8 cellular contexts compared by ENCODE assay signal in genomic region chrX:136130931-136131843, GRCh38. TPM values are rescaled to one million over a fixed set of nuclear protein-coding genes. Genes with fewer than 3 reads are reported as not detected.
A peak's percentile ranks its signal among the peaks of the same experiment; 100 is the strongest.
DNase-seq lines count a peak whose midpoint lies in the region; ATAC-seq, FAIRE-seq and TF ChIP-seq lines count a peak whose summit lies in the region.
"Had no signal": no experiment of that assay in that cellular context is flagged by ENCODE, and none has a peak within 500 bp of the region (broad histone marks: within the 10 kb centered on the region; RNA-seq: fewer than 3 reads in every experiment).

No MANE protein-coding gene starts in this region.

- peak; percentile 23 for FAIRE-seq in K562 (lab: Jason Lieb, UNC)

- peak; percentile 75 for TF ChIP-seq EP300 in K562 (IDR thresholded peaks at IDR 0.05; ENCODE audit: low read length)

- no peaks in the 10 kb centered on the region for H3K79me2 ChIP-seq in GM23248 (ENCODE audit: insufficient read depth)
- no peaks in the 10 kb centered on the region for H3K79me2 ChIP-seq in PC-3 (ENCODE audit: low read length)
- H3K79me2 ChIP-seq in K562 (ENCODE audit: control insufficient read depth, insufficient read depth, low read length), result no peaks in the 10 kb centered on the region

- no peaks in the 10 kb centered on the region for H4K20me1 ChIP-seq in GM23248 (ENCODE audit: insufficient read depth)
- H4K20me1 ChIP-seq in PC-3 (ENCODE audit: low read length), result no peaks in the 10 kb centered on the region
- H4K20me1 ChIP-seq in K562 (replicated peaks; ENCODE audit: control insufficient read depth, insufficient read depth, low read length), result no peaks in the 10 kb centered on the region

- DNase-seq in GM23248 (peak; percentile 75), PC-3 (peak; percentile 94), K562 (ENCODE audit: extremely low read depth in 1 of 4, low spot score in 3 of 4) (peak in 1 of 4 experiments; percentile 11), COLO668 (lab: John Stamatoyannopoulos, UW; ENCODE audit: unreplicated experiment) (no peak), NCI-H510A (lab: John Stamatoyannopoulos, UW) (no peak), Caco-2 (no peak)
- DNase-seq: immature natural killer cell had no signal

- no peak for TF ChIP-seq CTCF in PC-3 (conservative IDR thresholded peaks at IDR 0.05; ENCODE audit: low read depth, low read length)
- no peak for TF ChIP-seq CTCF in K562 (IDR thresholded peaks at IDR 0.05 in 2 of 3, conservative IDR thresholded peaks at IDR 0.05 in 1 of 3; ENCODE audit: insufficient read depth in 2 of 3, low read depth in 1 of 3, low read length in 3 of 3)
- TF ChIP-seq CTCF in Caco-2 (IDR thresholded peaks at IDR 0.05; ENCODE audit: insufficient read depth in 1 of 2, low read depth in 1 of 2, low read length in 1 of 2, severe bottlenecking in 1 of 2, unreplicated experiment in 1 of 2), result no peak

- H3K4me1 Mint-ChIP-seq in Caco-2 (ENCODE audit: low read depth, unreplicated experiment), result no peaks in the 10 kb centered on the region
- H3K4me1 Mint-ChIP-seq: immature natural killer cell had no signal

- H3K27me3 Mint-ChIP-seq in Caco-2 (ENCODE audit: insufficient read depth, unreplicated experiment), result no peaks in the 10 kb centered on the region

- POLR2A ChIA-PET in PC-3 (lab: Charles Lee; ENCODE audit: unreplicated experiment) (no interaction called here), K562 (lab: Yijun Ruan, JAX) (interaction anchor here (1.3 kb wide), 1 partner anchor 23 kb away, joined by 3 read pairs; no protein-coding TSS in a partner anchor), Caco-2 (lab: Charles Lee) (no interaction called here)

- H3K4me3 ChIP-seq in GM23248, result no peak overlapping the region
- H3K4me3 ChIP-seq in PC-3 (ENCODE audit: low read length), result no peak overlapping the region
- H3K4me3 ChIP-seq in K562, result no peak overlapping the region
- no peak overlapping the region for H3K4me3 ChIP-seq in rectal smooth muscle tissue (ENCODE audit: low read length)
- H3K4me3 ChIP-seq in Caco-2 (ENCODE audit: low read depth, low read length), result no peak overlapping the region

- H3K9me2 ChIP-seq in GM23248 (ENCODE audit: insufficient read depth), result no peaks in the 10 kb centered on the region
- no peaks in the 10 kb centered on the region for H3K9me2 ChIP-seq in PC-3 (replicated peaks; ENCODE audit: low read length)

- H3K4me1 ChIP-seq in GM23248 (ENCODE audit: insufficient read depth) (peaks cover 11% of the 10 kb centered on the region), PC-3 (ENCODE audit: insufficient read depth, low read length) (peaks cover 13% of the 10 kb centered on the region; the same call in 1 of the 2 replicates), K562 (replicated peaks in 1 of 2; ENCODE audit: control insufficient read depth in 2 of 2, insufficient read depth in 2 of 2, low read length in 2 of 2) (no peaks in the 10 kb centered on the region; a peak in 2 of 5 replicates), rectal smooth muscle tissue (ENCODE audit: control insufficient read depth, insufficient read depth, low read length) (peaks cover 3% of the 10 kb centered on the region), Caco-2 (no peaks in the 10 kb centered on the region)

- no peaks in the 10 kb centered on the region for H3K36me3 ChIP-seq in GM23248 (ENCODE audit: low read depth)
- H3K36me3 ChIP-seq in PC-3 (ENCODE audit: low read depth, low read length), result no peaks in the 10 kb centered on the region; the same call in 1 of the 2 replicates
- H3K36me3 ChIP-seq in K562 (ENCODE audit: control insufficient read depth, insufficient read depth, low read length), result no peaks in the 10 kb centered on the region
- no peaks in the 10 kb centered on the region for H3K36me3 ChIP-seq in rectal smooth muscle tissue (ENCODE audit: control insufficient read depth, insufficient read depth, low read length)
- H3K36me3 ChIP-seq in Caco-2 (ENCODE audit: control insufficient read depth, insufficient read depth, low read length), result no peaks in the 10 kb centered on the region

- peak overlapping the region; percentile 62 for H3K27ac ChIP-seq in GM23248
- peak overlapping the region; percentile 94 for H3K27ac ChIP-seq in PC-3 (ENCODE audit: low read length)
- no peak overlapping the region for H3K27ac ChIP-seq in K562 (ENCODE audit: extremely low read depth, low read depth, low read length)
- H3K27ac ChIP-seq in rectal smooth muscle tissue (ENCODE audit: low read depth, low read length), result peak overlapping the region; percentile 28

- no peak; a peak in 1 of 4 replicates for TF ChIP-seq RAD21 in K562 (CRISPR knock-in tag; conservative IDR thresholded peaks at IDR 0.05 in 1 of 2, IDR thresholded peaks at IDR 0.05 in 1 of 2)

- H3K36me3 Mint-ChIP-seq in Caco-2 (ENCODE audit: insufficient read depth, unreplicated experiment), result no peaks in the 10 kb centered on the region
- H3K36me3 Mint-ChIP-seq: immature natural killer cell had no signal

- H3K27me3 ChIP-seq in GM23248 (replicated peaks; ENCODE audit: insufficient read depth) (no peaks in the 10 kb centered on the region), PC-3 (ENCODE audit: low read length) (no peaks in the 10 kb centered on the region), K562 (ENCODE audit: control insufficient read depth in 2 of 2, insufficient read depth in 2 of 2, low read length in 2 of 2) (no peaks in the 10 kb centered on the region), rectal smooth muscle tissue (ENCODE audit: control insufficient read depth, insufficient read depth, low read length) (no peaks in the 10 kb centered on the region), Caco-2 (replicated peaks; ENCODE audit: control insufficient read depth, insufficient read depth, low read length) (no peaks in the 10 kb centered on the region)

- H2AFZ ChIP-seq in GM23248 (no peak overlapping the region), PC-3 (ENCODE audit: low read length) (no peak overlapping the region), K562 (ENCODE audit: low read depth, low read length) (no peak overlapping the region)

- H3F3A ChIP-seq in GM23248 (ENCODE audit: insufficient read depth) (peaks cover 11% of the 10 kb centered on the region; the same call in 1 of the 2 replicates), PC-3 (ENCODE audit: low read length, unreplicated experiment) (no peaks in the 10 kb centered on the region)

- H3K4me2 ChIP-seq in GM23248 (ENCODE audit: unreplicated experiment) (no peak overlapping the region), PC-3 (ENCODE audit: low read length) (peak overlapping the region; percentile 33; the same call in 1 of the 2 replicates), K562 (ENCODE audit: insufficient read depth, low read length) (no peak overlapping the region)

- CTCF ChIA-PET in PC-3 (lab: Charles Lee) (interaction anchor here (0.6 to 1.8 kb wide), 4 partner anchors 29 to 284 kb away, joined by 3 to 9 read pairs (median 4); no protein-coding TSS in a partner anchor), K562 (lab: Yijun Ruan, JAX; ENCODE audit: low intra/inter-chr PET ratio) (no interaction called here), Caco-2 (lab: Charles Lee) (no interaction called here)

- intact Hi-C loops in PC-3 (cut with micrococcal nuclease) (loop anchor here (1.0 kb wide), 1 partner anchor 84 kb away; no protein-coding TSS in a partner anchor), K562 (cut with micrococcal nuclease) (no loop called here), Caco-2 (cut with micrococcal nuclease; ENCODE audit: unreplicated experiment) (no loop called here)

- WGBS in GM23248 (ENCODE audit: low coverage in 1 of 2, low lambda C conversion rate in 2 of 2, missing lambda C conversion rate in 2 of 2), 2 experiments, result 62 to 65% methylated on average over 5 to 6 of the region's 6 CpGs
- 21% methylated on average over 3 of the region's 6 CpGs for WGBS in K562 (ENCODE audit: insufficient coverage, low coverage, missing lambda C conversion rate)

- H3K9ac ChIP-seq in GM23248, result no peak overlapping the region
- peak overlapping the region; percentile 54 for H3K9ac ChIP-seq in PC-3 (ENCODE audit: low read length)
- H3K9ac ChIP-seq in K562 (ENCODE audit: insufficient read depth in 1 of 2, low read depth in 2 of 2, low read length in 2 of 2), result no peak overlapping the region
- H3K9ac ChIP-seq in rectal smooth muscle tissue (ENCODE audit: low read length), result no peak overlapping the region

- no peak for TF ChIP-seq POLR2A in K562 (conservative IDR thresholded peaks at IDR 0.05)

- no peak overlapping the region for H3K27ac Mint-ChIP-seq in Caco-2 (ENCODE audit: unreplicated experiment)
- H3K27ac Mint-ChIP-seq: immature natural killer cell had no signal

- peak; percentile 92 for ATAC-seq in PC-3
- ATAC-seq in K562, result peak; percentile 86

- in situ Hi-C loops in GM23248 (cut with MboI) (no loop called here), K562 (cut with MboI) (no loop called here)

- BruUV-seq in PC-3 (replicated peaks; lab: Mats Ljungman, UMichigan) (TSS peak; percentile 91), K562 (replicated peaks; lab: Mats Ljungman, UMichigan) (no TSS peak), Caco-2 (replicated peaks; lab: Mats Ljungman, UMichigan) (no TSS peak)

- H3K9me1 ChIP-seq in K562 (ENCODE audit: control insufficient read depth, insufficient read depth, low read length), result no peaks in the 10 kb centered on the region

- H3K9me3 Mint-ChIP-seq in Caco-2 (ENCODE audit: unreplicated experiment), result no peaks in the 10 kb centered on the region
- H3K9me3 Mint-ChIP-seq: immature natural killer cell had no signal

- no peak overlapping the region for H3K4me3 Mint-ChIP-seq in Caco-2 (ENCODE audit: unreplicated experiment)
- H3K4me3 Mint-ChIP-seq: immature natural killer cell had no signal

- H3K9me3 ChIP-seq in GM23248 (ENCODE audit: low read depth), result no peaks in the 10 kb centered on the region
- H3K9me3 ChIP-seq in PC-3 (ENCODE audit: low read length), result no peaks in the 10 kb centered on the region
- no peaks in the 10 kb centered on the region for H3K9me3 ChIP-seq in K562 (replicated peaks; ENCODE audit: control insufficient read depth, insufficient read depth, low read depth, low read length)
- no peaks in the 10 kb centered on the region for H3K9me3 ChIP-seq in Caco-2

RNA-seq across cellular contexts. Expression of gene FHL1, which starts 16.1 kb away (rescaled TPM):
- total RNA-seq in GM23248 (2014; rRNA removed; shearing (Covaris generic)), result 57.5 and 63.2 TPM in 2 replicates
- polyA plus RNA-seq in GM23248 (2016; fragmentation: Nextera tagmentation; extraction: Ambion mirVana) (55.1 and 55.8 TPM in 2 replicates), K562 (2011; rRNA removed) (0.24 and 3.0 TPM in 2 replicates), K562 (2014; fragmentation: Illumina TruSeq; extraction: Trizol) (0.12 and 0.25 TPM in 2 replicates), K562 (2014; fragmentation: Nextera tagmentation; extraction: Ambion mirVana) (under 1 TPM; 0.03 to 0.08 TPM), K562 (2014; rRNA removed) (0.05 and 0.13 TPM in 2 replicates)
- total RNA-seq in PC-3 (2014; rRNA removed) (42.4 and 51.8 TPM in 2 replicates), K562 (2014; rRNA removed) (0.29 and 1.1 TPM in 2 replicates), K562 (2014; rRNA removed; fragmentation: Illumina TruSeq; extraction: Trizol) (0.10 and 0.11 TPM in 2 replicates), K562 (2015; rRNA removed; fragmentation: Illumina TruSeq; extraction: Trizol) (0.08 TPM in 1 of 2 replicates, not detected in the other), K562 (2021) (0.27 and 0.76 TPM in 2 replicates), Caco-2 (2022) (0.16 TPM in 1 of 2 replicates, not detected in the other)
- total RNA-seq in K562 (2011; cell fraction: chromatin; rRNA removed; ENCODE audit: low replicate concordance), result 0.30 and 0.86 TPM in 2 replicates
- total RNA-seq in K562 (2011; cell fraction: nucleolus; rRNA removed), result 0.50 TPM in 1 of 2 replicates, not detected in the other
- 0.31 and 0.81 TPM in 2 replicates for total RNA-seq in K562 (2011; cell fraction: nucleoplasm; rRNA removed)
- polyA plus RNA-seq in K562 (2011; cell fraction: cytosol; rRNA removed), result 0.22 and 3.4 TPM in 2 replicates
- 0.17 and 1.5 TPM in 2 replicates for polyA plus RNA-seq in K562 (2011; cell fraction: nucleus; rRNA removed)
- 0.17 and 0.39 TPM in 2 replicates for polyA plus RNA-seq in K562 (2012)
- 2.4 TPM in 1 of 2 replicates, not detected in the other for polyA minus RNA-seq in K562 (2011; rRNA and poly(A)+ RNA removed)
- polyA minus RNA-seq in K562 (2011; cell fraction: cytosol; rRNA and poly(A)+ RNA removed), result 1.3 and 1.4 TPM in 2 replicates
- 0.27 TPM in 1 of 2 replicates, not detected in the other for polyA minus RNA-seq in K562 (2011; cell fraction: nucleus; rRNA and poly(A)+ RNA removed)

Comparison
In these comparisons a context has a peak if more than half of its experiments do, and no peak if none do; other contexts are left out.
1. DNase-seq: peak in GM23248 (single experiment) and PC-3 (single experiment); none in COLO668 (single experiment), NCI-H510A (single experiment) and Caco-2 (0 of 2).
2. RNA of gene FHL1, which starts 16.1 kb away (total RNA-seq): 57.5 to 63.2 TPM in GM23248 and 42.4 to 51.8 TPM in PC-3; 0.08 to 1.1 TPM in K562 and 0.16 TPM in Caco-2; every median in the first group is over 10 times any median in the second.